23 cellular contexts compared by ENCODE assay signal in the genomic region with DNA sequence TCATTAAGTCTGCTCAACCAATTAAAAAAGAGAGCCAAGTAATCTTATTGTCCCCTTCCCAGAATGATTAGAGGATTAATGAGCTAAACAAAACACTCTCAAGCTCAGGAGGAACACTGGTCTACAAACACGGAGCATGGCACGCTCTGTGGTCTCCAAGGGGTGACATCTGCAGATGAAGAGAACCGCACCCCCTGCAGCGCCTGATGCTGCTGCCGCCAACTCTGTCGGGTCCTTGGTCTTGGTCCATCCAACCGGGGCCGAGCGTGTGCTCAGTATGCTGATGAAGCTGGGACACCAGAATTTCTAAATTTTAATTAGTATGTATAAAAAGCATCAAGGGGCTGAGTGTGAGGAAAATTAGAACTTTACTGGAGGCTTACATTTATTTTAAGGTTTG.
"Had no signal": no experiment of that assay in that cellular context is flagged by ENCODE, and none has a peak within 500 bp of the region (broad histone marks: within the 10 kb centered on the region; RNA-seq: fewer than 3 reads in every experiment).

No MANE protein-coding gene starts in this region.

- H2AFZ ChIP-seq: parathyroid adenoma had no signal

- DNase-seq: naive thymus-derived CD8-positive, alpha-beta T cell; nephron progenitor cell; occipital lobe; ovary; right cardiac atrium; right lobe of liver; sigmoid colon; small intestine; stimulated activated CD4-positive, alpha-beta T cell treated with anti-CD3 and anti-CD28 coated beads, Interleukin-15, amount 100 ng/mL, for 24 hours; stimulated activated CD4-positive, alpha-beta T cell treated with anti-CD3 and anti-CD28 coated beads, Interleukin-2, amount 100 ng/mL, for 24 hours; stimulated activated CD4-positive, alpha-beta T cell treated with anti-CD3 and anti-CD28 coated beads, Interleukin-2, amount 100 ng/mL, for 48 hours; stimulated activated CD4-positive, alpha-beta T cell treated with anti-CD3 and anti-CD28 coated beads, Interleukin-4, amount 100 ng/mL, for 24 hours; stimulated activated naive B cell treated with anti-CD40 and anti-IgM and Interleukin-4, amounts not matched to agents 10 μg/mL and 1 μg/mL and 100 μg/mL, for 72 hours; stimulated activated naive CD4-positive, alpha-beta T cell treated with Interleukin-2 at 50 U/mL for 16 hours; stomach; thyroid gland; trophoblast cell had no signal

- H3K27ac ChIP-seq: ovary, parathyroid adenoma, prostate gland, right lobe of liver, sigmoid colon, stomach, thoracic aorta, thyroid gland, tibial nerve, upper lobe of left lung, vagina had no signal

- H3K27me3 ChIP-seq: ovary, right lobe of liver, sigmoid colon, thyroid gland, upper lobe of left lung, vagina had no signal

- H3K4me3 ChIP-seq: ovary, prostate gland, right lobe of liver, sigmoid colon, stomach, thoracic aorta, thyroid gland, tibial nerve, upper lobe of left lung, vagina had no signal

- H3K9me3 ChIP-seq: ovary, prostate gland, right lobe of liver, sigmoid colon, stomach, thoracic aorta, thyroid gland, tibial nerve, upper lobe of left lung, vagina had no signal

- H3K36me3 ChIP-seq: ovary, prostate gland, right lobe of liver, sigmoid colon, stomach, thoracic aorta, thyroid gland, tibial nerve, upper lobe of left lung, vagina had no signal

- H3K9ac ChIP-seq: parathyroid adenoma had no signal

- H3K4me1 ChIP-seq: parathyroid adenoma, prostate gland, right lobe of liver, sigmoid colon, thyroid gland, tibial nerve, upper lobe of left lung, vagina had no signal

- H3K79me2 ChIP-seq: parathyroid adenoma had no signal
